In genomic region chr10:62437696-62438095, GRCh38 we compare ENCODE assay signal across 8 cellular contexts.
DNase-seq lines count a peak whose midpoint lies in the region; ATAC-seq, FAIRE-seq and TF ChIP-seq lines count a peak whose summit lies in the region.

No MANE protein-coding gene starts in this region.

- H3K79me2 ChIP-seq in HepG2 (ENCODE audit: insufficient read depth, low read length) = no peaks in the 10 kb centered on the region

- no peak overlapping the region for H3K9ac ChIP-seq in HepG2 (ENCODE audit: insufficient read depth, low read depth, low read length)

- ATAC-seq in HG02981 (IDR thresholded peaks at IDR 0.05; ENCODE audit: unreplicated experiment) = peak; percentile 45
- ATAC-seq in HepG2 = peak; percentile 62
- ATAC-seq in upper lobe of right lung = peak; percentile 86
- ATAC-seq in HG03280 (IDR thresholded peaks at IDR 0.05; ENCODE audit: unreplicated experiment) = no peak

- no peak for TF ChIP-seq EP300 in HepG2 (IDR thresholded peaks at IDR 0.05; ENCODE audit: low read depth in 2 of 2, low read length in 2 of 2)
- TF ChIP-seq EP300 in HepG2 (CRISPR knock-in tag; IDR thresholded peaks at IDR 0.05; ENCODE audit: borderline replicate concordance) = no peak

- H3K9me3 ChIP-seq in HepG2 (ENCODE audit: low read length) (no peaks in the 10 kb centered on the region), upper lobe of right lung (no peaks in the 10 kb centered on the region)

- intact Hi-C loops in HepG2 (cut with micrococcal nuclease; ENCODE audit: unreplicated experiment) = loop anchor here (1.0 kb wide), 2 partner anchors 49 to 721 kb away; no protein-coding TSS in a partner anchor
- intact Hi-C loops in upper lobe of right lung (cut with DNase I) = no loop called here

- H2AFZ ChIP-seq in HepG2 (ENCODE audit: low read length) = no peak overlapping the region

- no peaks in the 10 kb centered on the region for H4K20me1 ChIP-seq in HepG2 (ENCODE audit: insufficient read depth, low read length)

- H3K27me3 ChIP-seq in HepG2 (ENCODE audit: control insufficient read depth in 1 of 2, insufficient read depth in 2 of 2, low read length in 2 of 2) (0 out of 5 replicates have a peak, but pooled peaks cover 0 to 2% of the 10 kb centered on the region in 2 experiments), upper lobe of right lung (no peaks in the 10 kb centered on the region)

- H3K4me3 ChIP-seq in HepG2 (replicated peaks in 1 of 3; ENCODE audit: insufficient read depth in 1 of 3, low read depth in 2 of 3, low read length in 3 of 3) = no peak overlapping the region
- no peak overlapping the region for H3K4me3 ChIP-seq in upper lobe of right lung

- no peak overlapping the region for H3K4me2 ChIP-seq in HepG2 (ENCODE audit: low read depth, low read length)

- 0% methylated on average over 3 of the region's 3 CpGs for WGBS in HepG2 (ENCODE audit: low lambda C conversion rate)

- no peak for TF ChIP-seq RAD21 in HepG2 (CRISPR knock-in tag; IDR thresholded peaks at IDR 0.05)

- peak; percentile 56 for FAIRE-seq in HepG2 (lab: Jason Lieb, UNC)

- H3K36me3 ChIP-seq in HepG2 (replicated peaks in 1 of 2; ENCODE audit: control insufficient read depth in 1 of 2, insufficient read depth in 2 of 2, low read length in 2 of 2) (no peaks in the 10 kb centered on the region), upper lobe of right lung (no peaks in the 10 kb centered on the region)

- in situ Hi-C loops in HepG2 (cut with HindIII; ENCODE audit: extremely low pct_ligation_motif_present, low pct_unique_long_range_greater_than_20kb) = no loop called here

- no peak for TF ChIP-seq POLR2A in HepG2 (IDR thresholded peaks at IDR 0.05; ENCODE audit: insufficient read depth in 1 of 2, low read depth in 2 of 2, low read length in 2 of 2)

- H3K27ac ChIP-seq in HepG2 (ENCODE audit: extremely low read length, insufficient read depth, low read length) (no peak overlapping the region), upper lobe of right lung (no peak overlapping the region)

- BruUV-seq in HepG2 (replicated peaks; lab: Mats Ljungman, UMichigan) = no TSS peak

- peak; percentile 34 for DNase-seq in stimulated activated CD4-positive, alpha-beta T cell treated with anti-CD3 and anti-CD28 coated beads, Interleukin-4, amount 100 ng/mL, for 24 hours
- DNase-seq in stimulated activated CD4-positive, alpha-beta T cell treated with anti-CD3 and anti-CD28 coated beads, Interleukin-1b, Interleukin-23, amount 100 ng/mL, for 48 hours = no peak
- DNase-seq in NOMO-1 treated with DMSO at 0.1 percent for 48 hours (lab: John Stamatoyannopoulos, UW; ENCODE audit: unreplicated experiment) (peak; percentile 60), HepG2 (ENCODE audit: low spot score) (peak; percentile 41), upper lobe of right lung (no peak)
- DNase-seq in central memory CD4-positive, alpha-beta T cell = peak; percentile 50

- POLR2A ChIA-PET in HepG2 (lab: Yijun Ruan, JAX) = no interaction called here

- CTCF ChIA-PET in HepG2 (lab: Yijun Ruan, JAX; ENCODE audit: low intra/inter-chr PET ratio, low total read pairs) = interaction anchor here (1.2 kb wide), 1 partner anchor 720 kb away, joined by 3 read pairs; no protein-coding TSS in a partner anchor

- peak; percentile 70 for TF ChIP-seq CTCF in HepG2 (CRISPR knock-in tag; IDR thresholded peaks at IDR 0.05)
- TF ChIP-seq CTCF in upper lobe of right lung (IDR thresholded peaks at IDR 0.05) = peak; percentile 83

- H3K4me1 ChIP-seq in HepG2 (ENCODE audit: insufficient read depth, low read length) (no peaks in the 10 kb centered on the region), upper lobe of right lung (no peaks in the 10 kb centered on the region)

TF ChIP-seq in HepG2, 621 proteins besides CTCF, POLR2A, EP300 and RAD21:
- no peak for TF ChIP-seq NONO (IDR thresholded peaks at IDR 0.05)
- TF ChIP-seq NONO (CRISPR knock-in tag; conservative IDR thresholded peaks at IDR 0.05) = no peak
- no peak for TF ChIP-seq ZBTB25 (CRISPR knock-in tag; IDR thresholded peaks at IDR 0.05)
- TF ChIP-seq STAG1 (CRISPR knock-in tag; IDR thresholded peaks at IDR 0.05) = peak; percentile 68
- 0 out of 2 replicates have a peak, but pooled peaks have one; percentile 48 for TF ChIP-seq MIXL1 (CRISPR knock-in tag; IDR thresholded peaks at IDR 0.05)
- no peak for TF ChIP-seq LCORL (IDR thresholded peaks at IDR 0.05)
- no peak for TF ChIP-seq LCORL (CRISPR knock-in tag; IDR thresholded peaks at IDR 0.05)
- TF ChIP-seq SMC3 (IDR thresholded peaks at IDR 0.05; ENCODE audit: low read length) = peak; percentile 23; the same call in 1 of the 2 replicates

Comparison
In these comparisons a context has a peak if more than half of its experiments do, and no peak if none do; other contexts are left out.
1. DNase-seq: peak in stimulated activated CD4-positive, alpha-beta T cell treated with anti-CD3 and anti-CD28 coated beads, Interleukin-4, amount 100 ng/mL, for 24 hours (single experiment), NOMO-1 treated with DMSO at 0.1 percent for 48 hours (single experiment), central memory CD4-positive, alpha-beta T cell (single experiment) and HepG2 (single experiment); none in stimulated activated CD4-positive, alpha-beta T cell treated with anti-CD3 and anti-CD28 coated beads, Interleukin-1b, Interleukin-23, amount 100 ng/mL, for 48 hours (single experiment) and upper lobe of right lung (single experiment).